ENCODE assay signal across 16 cellular contexts in genomic region chr22:50728523-50728931, GRCh38. TPM values are rescaled to one million over a fixed set of nuclear protein-coding genes. Genes with fewer than 3 reads are reported as not detected.
DNase-seq lines count a peak whose midpoint lies in the region; ATAC-seq and TF ChIP-seq lines count a peak whose summit lies in the region.
"Had no signal": no experiment of that assay in that cellular context is flagged by ENCODE, and none has a peak within 500 bp of the region (broad histone marks: within the 10 kb centered on the region; RNA-seq: fewer than 3 reads in every experiment).

No MANE protein-coding gene starts in this region.

- no peak overlapping the region for H2AFZ ChIP-seq in PC-9

- peaks cover 0 to 3% of the 10 kb centered on the region in 2 donors for H3K4me1 Mint-ChIP-seq in natural killer cell treated with Interleukin-12 subunit alpha and Interleukin-12 subunit beta and Interleukin-15 and Interleukin-18, amount 100 ng/mL, for 72 hours (ENCODE audit: low read depth in 2 of 2)
- peaks cover 0 to 1% of the 10 kb centered on the region in 2 donors for H3K4me1 Mint-ChIP-seq in natural killer cell

- H3K4me3 Mint-ChIP-seq in natural killer cell treated with Interleukin-12 subunit alpha and Interleukin-12 subunit beta and Interleukin-15 and Interleukin-18, amount 100 ng/mL, for 72 hours: no peak overlapping the region
- H3K4me3 Mint-ChIP-seq in natural killer cell: no peak overlapping the region
- H3K4me3 Mint-ChIP-seq: H9 had no signal

- no peak overlapping the region for H3K4me2 ChIP-seq in PC-9

- TF ChIP-seq POLR2A in heart left ventricle (IDR thresholded peaks at IDR 0.05): no peak
- TF ChIP-seq POLR2A in thyroid gland (IDR thresholded peaks at IDR 0.05): no peak

- peak; percentile 44 for DNase-seq in natural killer cell treated with Interleukin-12 subunit alpha and Interleukin-12 subunit beta and Interleukin-15 and Interleukin-18, amount 100 ng/mL, for 72 hours (ENCODE audit: low spot score)
- DNase-seq in natural killer cell (no peak), heart left ventricle (peak in 3 of 5 donors; percentile 4 to 48 (median 15)), mucosa of descending colon (peak in 2 of 3 donors; percentile 6 to 31), aorta (peak; percentile 25 to 72), PC-9 (no peak), thyroid gland (no peak)
- DNase-seq: H9, Karpas-422, NCI-H1930, NCI-H2171, OCI-M1 had no signal

- TF ChIP-seq CTCF in natural killer cell (IDR thresholded peaks at IDR 0.05) (no peak), heart left ventricle (IDR thresholded peaks at IDR 0.05) (no peak), mucosa of descending colon (IDR thresholded peaks at IDR 0.05) (no peak), PC-9 (conservative IDR thresholded peaks at IDR 0.05) (no peak), thyroid gland (IDR thresholded peaks at IDR 0.05) (no peak)

- H3K9me3 Mint-ChIP-seq in natural killer cell treated with Interleukin-12 subunit alpha and Interleukin-12 subunit beta and Interleukin-15 and Interleukin-18, amount 100 ng/mL, for 72 hours: no peaks in the 10 kb centered on the region
- no peaks in the 10 kb centered on the region for H3K9me3 Mint-ChIP-seq in natural killer cell
- H3K9me3 Mint-ChIP-seq: H9 had no signal

- H3K36me3 ChIP-seq in heart left ventricle (peaks cover 0 to 47% (median 12%) of the 10 kb centered on the region in 9 donors), mucosa of descending colon (ENCODE audit: low read depth) (no peaks in the 10 kb centered on the region), aorta (ENCODE audit: control insufficient read depth in 1 of 2, insufficient read depth in 2 of 2, low read length in 1 of 2) (no peaks in the 10 kb centered on the region), PC-9 (ENCODE audit: low read depth) (no peaks in the 10 kb centered on the region), thyroid gland (no peaks in the 10 kb centered on the region)

- H3K27me3 Mint-ChIP-seq in natural killer cell treated with Interleukin-12 subunit alpha and Interleukin-12 subunit beta and Interleukin-15 and Interleukin-18, amount 100 ng/mL, for 72 hours: no peaks in the 10 kb centered on the region
- no peaks in the 10 kb centered on the region for H3K27me3 Mint-ChIP-seq in natural killer cell (ENCODE audit: low read depth in 2 of 2)

- H3K79me2 ChIP-seq in PC-9 (ENCODE audit: low read depth): no peaks in the 10 kb centered on the region

- CTCF ChIA-PET in PC-9 (lab: Charles Lee): no interaction called here

- H3K9me3 ChIP-seq in heart left ventricle (no peaks in the 10 kb centered on the region), mucosa of descending colon (no peaks in the 10 kb centered on the region), aorta (ENCODE audit: control insufficient read depth, low read length) (no peaks in the 10 kb centered on the region), PC-9 (ENCODE audit: insufficient read depth, low read depth) (no peaks in the 10 kb centered on the region), thyroid gland (no peaks in the 10 kb centered on the region)
- H3K9me3 ChIP-seq: Caco-2 had no signal

- ATAC-seq in natural killer cell treated with Interleukin-12 subunit alpha and Interleukin-12 subunit beta and Interleukin-15 and Interleukin-18, amount 100 ng/mL, for 72 hours: no peak
- no peak for ATAC-seq in natural killer cell
- no peak for ATAC-seq in heart left ventricle
- no peak for ATAC-seq in mucosa of descending colon
- ATAC-seq in aorta (ENCODE audit: low FRiP score): no peak
- ATAC-seq in GM18520 (IDR thresholded peaks at IDR 0.05; ENCODE audit: unreplicated experiment): no peak
- ATAC-seq: GM12878 had no signal

- H3F3A ChIP-seq in PC-9 (ENCODE audit: insufficient read depth, low read depth): no peaks in the 10 kb centered on the region

- POLR2A ChIA-PET in PC-9 (lab: Charles Lee; ENCODE audit: unreplicated experiment): no interaction called here

- H3K4me3 ChIP-seq in heart left ventricle: no peak overlapping the region
- H3K4me3 ChIP-seq in mucosa of descending colon: no peak overlapping the region
- H3K4me3 ChIP-seq in aorta (ENCODE audit: low read length in 2 of 2): no peak overlapping the region
- H3K4me3 ChIP-seq in PC-9: no peak overlapping the region
- H3K4me3 ChIP-seq in thyroid gland (replicated peaks in 1 of 3): no peak overlapping the region
- H3K4me3 ChIP-seq: GM12878 had no signal

- intact Hi-C loops in natural killer cell (cut with micrococcal nuclease): no loop called here
- intact Hi-C loops in heart left ventricle (cut with DNase I): no loop called here
- intact Hi-C loops in mucosa of descending colon (cut with DNase I, micrococcal nuclease): no loop called here
- intact Hi-C loops in aorta (cut with DNase I): no loop called here
- intact Hi-C loops in PC-9 (cut with micrococcal nuclease; ENCODE audit: unreplicated experiment): no loop called here
- intact Hi-C loops in thyroid gland (cut with DNase I): no loop called here

- no peak overlapping the region for H3K27ac Mint-ChIP-seq in natural killer cell treated with Interleukin-12 subunit alpha and Interleukin-12 subunit beta and Interleukin-15 and Interleukin-18, amount 100 ng/mL, for 72 hours
- no peak overlapping the region for H3K27ac Mint-ChIP-seq in natural killer cell
- H3K27ac Mint-ChIP-seq: H9 had no signal

- 77 to 87% (median 81%) methylated on average over 2 of the region's 2 CpGs for whole genome bisulfite sequencing in heart left ventricle, 4 donors
- 66 to 82% methylated on average over 2 of the region's 2 CpGs for WGBS in aorta, 2 donors
- WGBS in thyroid gland, 2 donors: no CpG with 5 or more reads among the region's 2 CpGs

- no peaks in the 10 kb centered on the region for H3K36me3 Mint-ChIP-seq in natural killer cell treated with Interleukin-12 subunit alpha and Interleukin-12 subunit beta and Interleukin-15 and Interleukin-18, amount 100 ng/mL, for 72 hours
- no peaks in the 10 kb centered on the region for H3K36me3 Mint-ChIP-seq in natural killer cell

- H3K4me1 ChIP-seq in heart left ventricle (peaks cover 4 to 74% (median 39%) of the 10 kb centered on the region in 12 donors), mucosa of descending colon (ENCODE audit: low read depth) (no peaks in the 10 kb centered on the region), aorta (ENCODE audit: control insufficient read depth in 1 of 2, insufficient read depth in 2 of 2, low read length in 2 of 2) (no peaks in the 10 kb centered on the region), PC-9 (replicated peaks; ENCODE audit: insufficient read depth) (no peaks in the 10 kb centered on the region), thyroid gland (peaks cover 0 to 11% of the 10 kb centered on the region in 2 donors)
- H3K4me1 ChIP-seq: Caco-2 had no signal

- no peaks in the 10 kb centered on the region for H3K9me2 ChIP-seq in PC-9 (ENCODE audit: insufficient read depth)

- H3K27ac ChIP-seq in heart left ventricle: peak overlapping the region in 1 of 12 donors; percentile 13
- H3K27ac ChIP-seq in aorta (ENCODE audit: low read depth in 1 of 2, low read length in 2 of 2): no peak overlapping the region
- no peak overlapping the region for H3K27ac ChIP-seq in PC-9
- no peak overlapping the region for H3K27ac ChIP-seq in thyroid gland

- H4K20me1 ChIP-seq in PC-9 (ENCODE audit: insufficient read depth): peaks cover 4% of the 10 kb centered on the region; the same call in 1 of the 2 replicates

- H3K27me3 ChIP-seq in heart left ventricle (peaks cover 0 to 32% (median 13%) of the 10 kb centered on the region in 9 donors), aorta (ENCODE audit: control insufficient read depth in 1 of 2, insufficient read depth in 2 of 2, low read length in 1 of 2) (no peaks in the 10 kb centered on the region), PC-9 (ENCODE audit: insufficient read depth, low read depth) (no peaks in the 10 kb centered on the region), thyroid gland (no peaks in the 10 kb centered on the region)

- BruUV-seq in PC-9 (replicated peaks; lab: Mats Ljungman, UMichigan): no TSS peak

RNA-seq across cellular contexts. Expression of gene ACR, which starts 9.5 kb away (rescaled TPM):
- total RNA-seq in natural killer cell treated with Interleukin-12 subunit alpha and Interleukin-12 subunit beta and Interleukin-15 and Interleukin-18, amount 100 ng/mL, for 72 hours: not detected
- total RNA-seq in natural killer cell: not detected
- 1 to 10 TPM in 2 of 9 donors, under 1 TPM in 5, not detected in 2; 0.35 to 1.2 (median 0.50) TPM for total RNA-seq in heart left ventricle
- under 1 TPM; 0.12 to 0.53 TPM for polyA plus RNA-seq in heart left ventricle
- total RNA-seq in mucosa of descending colon: 1 to 10 TPM in 1 of 3 donors, under 1 TPM in 2; 0.41 to 1.4 (median 0.43) TPM
- 1 to 10 TPM; 1.6 to 1.8 TPM for total RNA-seq in aorta
- polyA plus RNA-seq in aorta: not detected
- 0.28 TPM in 1 of 2 replicates, not detected in the other for total RNA-seq in PC-9 (2021)
- total RNA-seq in thyroid gland: 1 to 10 TPM in 1 of 4 donors, under 1 TPM in 1, not detected in 2; 0.27 to 1.4 TPM
- total RNA-seq: A673, Caco-2, GM12878 had no signal
- polyA plus RNA-seq: GM12878 had no signal

RNA-seq across cellular contexts. Expression of gene RABL2B, which starts 54.9 kb away (rescaled TPM):
- 10 to 100 TPM; 15.7 to 26.1 TPM for total RNA-seq in natural killer cell treated with Interleukin-12 subunit alpha and Interleukin-12 subunit beta and Interleukin-15 and Interleukin-18, amount 100 ng/mL, for 72 hours
- total RNA-seq in natural killer cell: 10 to 100 TPM; 56.3 to 61.5 (median 58.5) TPM
- 10 to 100 TPM in 1 of 9 donors, 1 to 10 TPM in 8; 3.8 to 12.7 (median 6.4) TPM for total RNA-seq in heart left ventricle
- 1 to 10 TPM; 6.7 to 9.1 TPM for polyA plus RNA-seq in heart left ventricle
- 10 to 100 TPM; 24.8 to 39.5 (median 38.4) TPM for total RNA-seq in mucosa of descending colon
- 10 to 100 TPM; 15.7 to 28.0 TPM for total RNA-seq in aorta
- polyA plus RNA-seq in aorta: 10 to 100 TPM; 11.1 to 27.6 TPM
- 44.0 and 48.4 TPM in 2 replicates for total RNA-seq in PC-9 (2021)
- 10 to 100 TPM; 20.7 to 29.3 (median 27.0) TPM for total RNA-seq in thyroid gland

RNA-seq across cellular contexts. Expression of gene SHANK3, which starts 55.9 kb away (rescaled TPM):
- not detected for total RNA-seq in natural killer cell treated with Interleukin-12 subunit alpha and Interleukin-12 subunit beta and Interleukin-15 and Interleukin-18, amount 100 ng/mL, for 72 hours
- total RNA-seq in natural killer cell: under 1 TPM in 1 of 3 donors, not detected in 2; 0.07 TPM
- total RNA-seq in heart left ventricle: 10 to 100 TPM; 11.3 to 36.0 (median 21.9) TPM
- polyA plus RNA-seq in heart left ventricle: 10 to 100 TPM; 14.9 to 23.2 TPM
- 10 to 100 TPM in 1 of 3 donors, 1 to 10 TPM in 2; 3.9 to 14.2 (median 7.1) TPM for total RNA-seq in mucosa of descending colon
- 10 to 100 TPM; 48.6 to 62.9 TPM for total RNA-seq in aorta
- 1 to 10 TPM in 1 of 2 donors, under 1 TPM in 1; 0.63 to 3.2 TPM for polyA plus RNA-seq in aorta
- 5.8 and 7.6 TPM in 2 replicates for total RNA-seq in PC-9 (2021)
- 10 to 100 TPM; 11.5 to 23.0 (median 17.7) TPM for total RNA-seq in thyroid gland

Comparison
In these comparisons a context has a peak if more than half of its experiments do, and no peak if none do; other contexts are left out.
1. DNase-seq: peak in natural killer cell treated with Interleukin-12 subunit alpha and Interleukin-12 subunit beta and Interleukin-15 and Interleukin-18, amount 100 ng/mL, for 72 hours (single experiment), heart left ventricle (3 of 5), mucosa of descending colon (2 of 3) and aorta (2 of 2); none in natural killer cell (single experiment), PC-9 (0 of 2) and thyroid gland (0 of 2).